In the genomic region with DNA sequence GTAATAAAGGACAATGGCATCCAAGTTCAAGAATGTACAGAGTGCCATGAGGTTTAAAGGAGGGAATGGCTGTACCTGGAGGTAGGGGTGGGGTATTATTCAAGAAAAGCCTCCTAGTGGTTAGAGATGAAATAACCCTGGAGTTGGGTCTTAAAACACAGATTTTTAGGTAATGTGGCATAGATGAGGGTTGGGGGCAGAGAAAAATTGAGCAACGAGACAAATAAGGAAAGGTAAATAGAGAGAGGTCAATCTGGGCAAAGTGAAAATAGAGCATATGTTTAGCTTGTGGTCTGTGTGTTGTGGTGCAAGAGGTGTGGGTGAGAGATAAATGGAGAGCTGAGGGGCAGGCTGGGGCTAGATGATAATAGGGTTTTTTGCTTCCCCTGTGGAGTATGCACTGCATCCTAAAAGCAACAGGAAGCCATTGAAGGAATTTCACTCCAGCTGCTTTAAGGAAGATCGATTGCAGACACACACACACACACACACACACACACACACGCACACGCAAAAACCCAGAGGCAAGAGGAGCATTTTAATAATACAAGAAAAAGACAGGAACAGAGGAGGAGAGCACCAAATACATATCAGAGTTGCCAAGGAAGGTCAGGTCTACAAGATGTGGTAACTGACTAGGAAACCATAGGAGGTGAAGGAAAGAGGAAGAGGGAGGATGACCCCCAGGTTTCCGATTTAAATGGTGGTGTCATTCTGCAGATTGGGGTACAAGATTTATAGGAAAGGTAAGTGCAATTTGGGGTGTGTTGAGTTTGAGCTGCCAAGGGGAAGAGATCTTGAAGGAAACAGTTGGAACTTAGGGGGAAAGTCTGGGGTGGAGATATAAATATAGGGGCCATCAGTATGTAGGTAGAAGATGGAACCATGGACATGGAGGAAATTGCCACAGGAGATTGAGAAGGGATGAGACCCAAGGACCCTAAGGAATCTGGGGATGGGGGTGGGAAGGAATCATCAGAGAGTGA, we compare ENCODE assay signal across 15 cellular contexts. TPM values are rescaled to one million over a fixed set of nuclear protein-coding genes. Genes with fewer than 3 reads are reported as not detected.
DNase-seq lines count a peak whose midpoint lies in the region; ATAC-seq, FAIRE-seq and TF ChIP-seq lines count a peak whose summit lies in the region.
"Had no signal": no experiment of that assay in that cellular context is flagged by ENCODE, and none has a peak within 500 bp of the region (broad histone marks: within the 10 kb centered on the region; RNA-seq: fewer than 3 reads in every experiment).

No MANE protein-coding gene starts in this region.

- H3K9ac ChIP-seq in astrocyte (ENCODE audit: low read length) = no peak overlapping the region

- H3K36me3 ChIP-seq in astrocyte (ENCODE audit: insufficient read depth, low read length) (no peaks in the 10 kb centered on the region), left lung (no peaks in the 10 kb centered on the region), esophagus muscularis mucosa (no peaks in the 10 kb centered on the region)

- no peaks in the 10 kb centered on the region for H3K27me3 ChIP-seq in astrocyte (ENCODE audit: insufficient read depth, low read length)
- H3K27me3 ChIP-seq in left lung = no peaks in the 10 kb centered on the region
- no peaks in the 10 kb centered on the region for H3K27me3 ChIP-seq in esophagus muscularis mucosa

- H3K27ac ChIP-seq in C4-2B (no peak overlapping the region), astrocyte (ENCODE audit: low read depth, low read length) (no peak overlapping the region), left lung (peak overlapping the region; percentile 2 to 54), esophagus muscularis mucosa (replicated peaks in 1 of 4) (no peak overlapping the region)

- no peak overlapping the region for H3K27ac Mint-ChIP-seq in astrocyte (ENCODE audit: unreplicated experiment)

- no peaks in the 10 kb centered on the region for H3K4me1 ChIP-seq in astrocyte (ENCODE audit: insufficient read depth, low read length)
- H3K4me1 ChIP-seq in left lung = peaks cover 11 to 20% of the 10 kb centered on the region in 2 donors
- peaks cover 15 to 25% (median 22%) of the 10 kb centered on the region in 4 donors for H3K4me1 ChIP-seq in esophagus muscularis mucosa

- no peaks in the 10 kb centered on the region for H3K27me3 Mint-ChIP-seq in astrocyte (ENCODE audit: low read depth, unreplicated experiment)

- no peak for FAIRE-seq in astrocyte (lab: Jason Lieb, UNC)
- FAIRE-seq: frontal cortex, TTC549 had no signal

- TF ChIP-seq POLR2A in esophagus muscularis mucosa (IDR thresholded peaks at IDR 0.05; ENCODE audit: low read depth) = no peak

- H3K4me2 ChIP-seq in astrocyte (ENCODE audit: low read length) = no peak overlapping the region

- 84% methylated on average over 5 of the region's 5 CpGs for WGBS in esophagus muscularis mucosa

- no peaks in the 10 kb centered on the region for H4K20me1 ChIP-seq in astrocyte (ENCODE audit: insufficient read depth, low read length)

- DNase-seq in HT1080 (ENCODE audit: low read depth) = peak; percentile 30
- no peak for DNase-seq in astrocyte (ENCODE audit: low read depth)
- no peak for DNase-seq in left lung
- DNase-seq in NCI-H345 (lab: John Stamatoyannopoulos, UW) = no peak
- no peak for DNase-seq in esophagus muscularis mucosa (ENCODE audit: extremely low spot score)
- no peak for DNase-seq in activated CD4-positive, alpha-beta T cell treated with anti-CD3 and anti-CD28 coated beads, Interleukin-2, amount 50 U/mL, for 4 hours
- DNase-seq: activated T-cell treated with anti-CD3 and anti-CD28 coated beads for 4 hours, GOT3, NCI-H1105, right cardiac atrium had no signal

- no peak for TF ChIP-seq EP300 in esophagus muscularis mucosa (IDR thresholded peaks at IDR 0.05)

- no peaks in the 10 kb centered on the region for H3K79me2 ChIP-seq in astrocyte (ENCODE audit: insufficient read depth, low read length)

- no peak overlapping the region for H3K4me3 Mint-ChIP-seq in astrocyte (ENCODE audit: unreplicated experiment)

- no peak overlapping the region for H3K4me3 ChIP-seq in astrocyte (ENCODE audit: insufficient read depth, low read depth, low read length)
- H3K4me3 ChIP-seq in left lung = no peak overlapping the region
- H3K4me3 ChIP-seq in esophagus muscularis mucosa = no peak overlapping the region

- intact Hi-C loops in left lung (cut with DNase I) (no loop called here), esophagus muscularis mucosa (cut with DNase I) (no loop called here)

- H3K36me3 Mint-ChIP-seq in astrocyte (ENCODE audit: low read depth, unreplicated experiment) = no peaks in the 10 kb centered on the region

- ATAC-seq in left lung = peak; percentile 26
- no peak for ATAC-seq in GM18519 (IDR thresholded peaks at IDR 0.05; ENCODE audit: low FRiP score, unreplicated experiment)
- ATAC-seq: right cardiac atrium had no signal

- peaks cover 2% of the 10 kb centered on the region for H3K9me3 Mint-ChIP-seq in astrocyte (ENCODE audit: unreplicated experiment)

- H3K4me1 Mint-ChIP-seq in astrocyte (ENCODE audit: low read depth, unreplicated experiment) = peaks cover 7% of the 10 kb centered on the region

- H2AFZ ChIP-seq in astrocyte (ENCODE audit: low read depth, low read length) = no peak overlapping the region

- H3K9me3 ChIP-seq in astrocyte (ENCODE audit: insufficient read depth, low read depth, low read length) = no peaks in the 10 kb centered on the region
- no peaks in the 10 kb centered on the region for H3K9me3 ChIP-seq in left lung
- H3K9me3 ChIP-seq in esophagus muscularis mucosa = no peaks in the 10 kb centered on the region

- TF ChIP-seq CTCF in C4-2B (conservative IDR thresholded peaks at IDR 0.05) = peak; percentile 53
- TF ChIP-seq CTCF in astrocyte (IDR thresholded peaks at IDR 0.05; ENCODE audit: insufficient read depth, low read depth, low read length) = peak; percentile 22
- TF ChIP-seq CTCF in left lung (IDR thresholded peaks at IDR 0.05) = no peak
- TF ChIP-seq CTCF in esophagus muscularis mucosa (IDR thresholded peaks at IDR 0.05) = peak in 1 of 3 experiments; percentile 10

RNA-seq across cellular contexts. Expression of a gene that starts 31.3 kb away (rescaled TPM):
- not detected in 2 replicates for total RNA-seq in HT1080 (2014; rRNA removed; shearing (Covaris generic))
- polyA plus RNA-seq in HT1080 (2015; cell fraction: cytosol; rRNA removed) = 0.06 TPM in 1 of 2 replicates, not detected in the other
- 0.09 and 0.12 TPM in 2 replicates for polyA plus RNA-seq in HT1080 (2015; cell fraction: nucleus; rRNA removed)
- total RNA-seq in astrocyte = 0.05 and 0.25 TPM in 2 replicates
- total RNA-seq in left lung = 10 to 100 TPM; 29.6 to 30.0 TPM
- under 1 TPM in 1 of 4 donors, not detected in 3; 0.83 TPM for total RNA-seq in esophagus muscularis mucosa
- total RNA-seq: frontal cortex, mesenteric fat pad, right cardiac atrium had no signal
- polyA plus RNA-seq: right cardiac atrium had no signal

Comparison
In these comparisons a context has a peak if more than half of its experiments do, and no peak if none do; other contexts are left out.
1. H3K27ac ChIP-seq: peak in left lung (2 of 2); none in C4-2B (single experiment), astrocyte (single experiment) and esophagus muscularis mucosa (0 of 4).
2. CTCF ChIP-seq: peak in C4-2B (single experiment) and astrocyte (single experiment); none in left lung (0 of 2).
3. RNA of a gene that starts 31.3 kb away (total RNA-seq): 29.6 to 30.0 TPM in left lung; 0.05 to 0.25 TPM in astrocyte, not detected in HT1080 and 0.83 TPM in esophagus muscularis mucosa; every median in the first group is over 10 times any median in the second.